Comparison of ENCODE assay signal across 13 cellular contexts in the genomic region with DNA sequence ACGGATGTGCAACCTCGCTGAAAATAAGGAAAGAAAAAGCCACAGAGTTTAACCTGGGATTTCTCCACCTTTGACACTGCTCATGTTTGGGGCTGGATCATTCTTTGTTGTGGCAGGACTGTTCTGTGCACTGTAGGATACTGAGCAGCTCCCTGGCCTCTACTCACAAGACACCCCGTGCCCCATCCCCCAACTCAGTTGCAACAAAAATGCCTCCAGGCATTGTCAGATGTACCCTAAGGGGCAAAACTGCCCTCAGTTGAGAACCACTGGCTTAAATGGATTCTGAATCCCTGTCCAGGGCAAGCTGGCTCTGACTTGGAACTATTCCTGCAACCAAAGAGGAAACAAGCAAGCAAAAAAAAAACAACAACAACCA. TPM values are rescaled to one million over a fixed set of nuclear protein-coding genes. Genes with fewer than 3 reads are reported as not detected.
DNase-seq lines count a peak whose midpoint lies in the region; ATAC-seq, FAIRE-seq and TF ChIP-seq lines count a peak whose summit lies in the region.
"Had no signal": no experiment of that assay in that cellular context is flagged by ENCODE, and none has a peak within 500 bp of the region (broad histone marks: within the 10 kb centered on the region; RNA-seq: fewer than 3 reads in every experiment).

No MANE protein-coding gene starts in this region.

- peaks cover 55% of the 10 kb centered on the region for H4K20me1 ChIP-seq in astrocyte (ENCODE audit: insufficient read depth, low read length)

- peak overlapping the region in 1 of 3 donors; percentile 2 for H3K4me3 ChIP-seq in breast epithelium
- H3K4me3 ChIP-seq in astrocyte (ENCODE audit: insufficient read depth, low read depth, low read length) = no peak overlapping the region
- no peak overlapping the region for H3K4me3 ChIP-seq in pancreas

- intact Hi-C loops in MCF 10A (cut with micrococcal nuclease) = no loop called here
- intact Hi-C loops in breast epithelium (cut with DNase I; ENCODE audit: low total_unique reads) = no loop called here
- intact Hi-C loops in pancreas (cut with DNase I) = no loop called here

- H2AFZ ChIP-seq in astrocyte (ENCODE audit: low read depth, low read length) = no peak overlapping the region

- H3K27ac ChIP-seq in breast epithelium (no peak overlapping the region), astrocyte (ENCODE audit: low read depth, low read length) (no peak overlapping the region), pancreas (no peak overlapping the region)
- H3K27ac ChIP-seq: tibial artery had no signal

- no peak for TF ChIP-seq POLR2A in breast epithelium (IDR thresholded peaks at IDR 0.05)

- DNase-seq in MCF 10A (ENCODE audit: unreplicated experiment) (no peak), breast epithelium (ENCODE audit: low spot score in 2 of 2) (no peak), astrocyte (ENCODE audit: low read depth) (no peak), memory B cell (ENCODE audit: low spot score in 2 of 2) (no peak), type B pancreatic cell (ENCODE audit: extremely low spot score, unreplicated experiment) (no peak), islet precursor cell (no peak), pancreas (no peak)
- DNase-seq: activated naive CD8-positive, alpha-beta T cell treated with anti-CD3 and anti-CD28 coated beads, Interleukin-2, amount 10 ng/mL, durations not matched to agents 7 days and 5 days; left ventricle myocardium superior; NCI-H1092; NCI-H524 treated with DMSO at 0.1 percent for 48 hours; tibial artery had no signal

- peak overlapping the region; percentile 100 for H3K4me2 ChIP-seq in astrocyte (ENCODE audit: low read length)

- peaks cover 63% of the 10 kb centered on the region for H3K79me2 ChIP-seq in astrocyte (ENCODE audit: insufficient read depth, low read length)

- H3K27me3 ChIP-seq in breast epithelium (no peaks in the 10 kb centered on the region), astrocyte (ENCODE audit: insufficient read depth, low read length) (no peaks in the 10 kb centered on the region), pancreas (no peaks in the 10 kb centered on the region)
- H3K27me3 ChIP-seq: tibial artery had no signal

- no peak overlapping the region for H3K27ac Mint-ChIP-seq in MCF 10A (ENCODE audit: low read depth, unreplicated experiment)
- H3K27ac Mint-ChIP-seq in astrocyte (ENCODE audit: unreplicated experiment) = no peak overlapping the region
- peak overlapping the region; percentile 11 for H3K27ac Mint-ChIP-seq in memory B cell
- peak overlapping the region; percentile 94 for H3K27ac Mint-ChIP-seq in type B pancreatic cell
- H3K27ac Mint-ChIP-seq: activated naive CD8-positive, alpha-beta T cell treated with anti-CD3 and anti-CD28 coated beads, Interleukin-2, amount 10 ng/mL, durations not matched to agents 7 days and 5 days had no signal

- 93 to 94% methylated on average over 3 of the region's 3 CpGs for WGBS in pancreas, 2 donors

- peaks cover 6 to 14% of the 10 kb centered on the region in 2 donors for H3K4me1 ChIP-seq in breast epithelium
- peaks cover 16% of the 10 kb centered on the region for H3K4me1 ChIP-seq in astrocyte (ENCODE audit: insufficient read depth, low read length)
- H3K4me1 ChIP-seq in pancreas = peaks cover 6 to 16% (median 7%) of the 10 kb centered on the region in 3 donors

- no peak overlapping the region for H3K9ac ChIP-seq in astrocyte (ENCODE audit: low read length)

- CTCF ChIA-PET in MCF 10A (lab: Yijun Ruan, JAX) = interaction anchor here (0.6 to 4.6 kb wide), 9 partner anchors 10 to 586 kb away, joined by 3 to 23 read pairs (median 4); no protein-coding TSS in a partner anchor

- H3K27me3 Mint-ChIP-seq in MCF 10A (ENCODE audit: insufficient read depth, unreplicated experiment) (no peaks in the 10 kb centered on the region), astrocyte (ENCODE audit: low read depth, unreplicated experiment) (peaks cover 2% of the 10 kb centered on the region), memory B cell (no peaks in the 10 kb centered on the region), type B pancreatic cell (peaks cover 17% of the 10 kb centered on the region)

- H3K9me3 Mint-ChIP-seq in MCF 10A (ENCODE audit: unreplicated experiment) (no peaks in the 10 kb centered on the region), astrocyte (ENCODE audit: unreplicated experiment) (no peaks in the 10 kb centered on the region), memory B cell (no peaks in the 10 kb centered on the region), type B pancreatic cell (no peaks in the 10 kb centered on the region)
- H3K9me3 Mint-ChIP-seq: activated naive CD8-positive, alpha-beta T cell treated with anti-CD3 and anti-CD28 coated beads, Interleukin-2, amount 10 ng/mL, durations not matched to agents 7 days and 5 days had no signal

- no peaks in the 10 kb centered on the region for H3K9me3 ChIP-seq in breast epithelium
- H3K9me3 ChIP-seq in astrocyte (ENCODE audit: insufficient read depth, low read depth, low read length) = no peaks in the 10 kb centered on the region
- H3K9me3 ChIP-seq in pancreas = no peaks in the 10 kb centered on the region
- H3K9me3 ChIP-seq: tibial artery had no signal

- H3K36me3 ChIP-seq in breast epithelium (no peaks in the 10 kb centered on the region), astrocyte (ENCODE audit: insufficient read depth, low read length) (no peaks in the 10 kb centered on the region), pancreas (no peaks in the 10 kb centered on the region)
- H3K36me3 ChIP-seq: tibial artery had no signal

- POLR2A ChIA-PET in MCF 10A (lab: Yijun Ruan, JAX) = interaction anchor here (0.7 to 1.7 kb wide), 4 partner anchors 10 to 306 kb away, joined by 3 to 10 read pairs (median 5); partner anchors contain the start of gene TCHP

- H3K4me1 Mint-ChIP-seq in MCF 10A (ENCODE audit: insufficient read depth, unreplicated experiment) (peaks cover 39% of the 10 kb centered on the region), astrocyte (ENCODE audit: low read depth, unreplicated experiment) (peaks cover 12% of the 10 kb centered on the region), memory B cell (peaks cover 41% of the 10 kb centered on the region), type B pancreatic cell (ENCODE audit: unreplicated experiment) (peaks cover 50% of the 10 kb centered on the region)

- TF ChIP-seq CTCF in MCF 10A (IDR thresholded peaks at IDR 0.05; ENCODE audit: unreplicated experiment) = no peak
- TF ChIP-seq CTCF in breast epithelium (IDR thresholded peaks at IDR 0.05) = no peak
- TF ChIP-seq CTCF in astrocyte (IDR thresholded peaks at IDR 0.05; ENCODE audit: insufficient read depth, low read depth, low read length) = no peak
- TF ChIP-seq CTCF in type B pancreatic cell (conservative IDR thresholded peaks at IDR 0.05) = no peak
- no peak for TF ChIP-seq CTCF in pancreas (IDR thresholded peaks at IDR 0.05)

- ATAC-seq in memory B cell (ENCODE audit: low read depth) (no peak), GM19395 (IDR thresholded peaks at IDR 0.05; ENCODE audit: unreplicated experiment) (no peak), pancreas (no peak)
- ATAC-seq: left ventricle myocardium superior had no signal

- H3K4me3 Mint-ChIP-seq in MCF 10A (ENCODE audit: unreplicated experiment) (peak overlapping the region; percentile 96), astrocyte (ENCODE audit: unreplicated experiment) (peak overlapping the region; percentile 10), memory B cell (no peak overlapping the region), type B pancreatic cell (peak overlapping the region; percentile 98)

- no TSS peak for BruUV-seq in MCF 10A (replicated peaks; lab: Mats Ljungman, UMichigan)

- FAIRE-seq in astrocyte (lab: Jason Lieb, UNC) (no peak), pancreas (lab: Jason Lieb, UNC) (no peak)

- H3K36me3 Mint-ChIP-seq in MCF 10A (ENCODE audit: insufficient read depth, unreplicated experiment) = no peaks in the 10 kb centered on the region
- no peaks in the 10 kb centered on the region for H3K36me3 Mint-ChIP-seq in astrocyte (ENCODE audit: low read depth, unreplicated experiment)
- H3K36me3 Mint-ChIP-seq in memory B cell = peaks cover 3% of the 10 kb centered on the region
- no peaks in the 10 kb centered on the region for H3K36me3 Mint-ChIP-seq in type B pancreatic cell
- H3K36me3 Mint-ChIP-seq: activated naive CD8-positive, alpha-beta T cell treated with anti-CD3 and anti-CD28 coated beads, Interleukin-2, amount 10 ng/mL, durations not matched to agents 7 days and 5 days had no signal

RNA-seq across cellular contexts. Expression of gene GLTP, which starts 2.1 kb away (rescaled TPM):
- total RNA-seq in MCF 10A (2022) = 37.2 and 53.3 TPM in 2 replicates
- 10 to 100 TPM; 38.2 to 53.1 (median 40.1) TPM for total RNA-seq in breast epithelium
- 23.5 and 27.1 TPM in 2 replicates for total RNA-seq in astrocyte
- total RNA-seq in type B pancreatic cell (ENCODE audit: low replicate concordance) = 48.7 and 118 TPM in 2 replicates
- 10 to 100 TPM; 14.7 to 24.9 (median 19.3) TPM for total RNA-seq in pancreas
- 10 to 100 TPM; 16.2 TPM for polyA plus RNA-seq in pancreas

RNA-seq across cellular contexts. Expression of gene TCHP, which starts 21.8 kb away (rescaled TPM):
- total RNA-seq in MCF 10A (2022) (26.4 and 36.3 TPM in 2 replicates), breast epithelium (10 to 100 TPM; 10.2 to 20.0 (median 18.6) TPM), astrocyte (6.8 and 8.6 TPM in 2 replicates), type B pancreatic cell (ENCODE audit: low replicate concordance) (21.6 TPM in 2 replicates), pancreas (10 to 100 TPM in 3 of 6 donors, 1 to 10 TPM in 3; 8.4 to 11.9 (median 10.2) TPM)
- 10 to 100 TPM; 10.8 to 20.9 TPM for polyA plus RNA-seq in pancreas

RNA-seq across cellular contexts. Expression of gene TRPV4, which starts 45.0 kb away (rescaled TPM):
- total RNA-seq in MCF 10A (2022) (0.09 and 0.15 TPM in 2 replicates), breast epithelium (1 to 10 TPM in 2 of 3 donors, under 1 TPM in 1; 0.64 to 6.4 (median 2.0) TPM), astrocyte (0.75 and 0.84 TPM in 2 replicates), type B pancreatic cell (ENCODE audit: low replicate concordance) (2.1 and 3.1 TPM in 2 replicates), pancreas (1 to 10 TPM; 1.9 to 4.8 (median 3.6) TPM)
- polyA plus RNA-seq in pancreas = 1 to 10 TPM; 3.9 to 4.9 TPM
- total RNA-seq: activated naive CD8-positive, alpha-beta T cell treated with anti-CD3 and anti-CD28 coated beads, Interleukin-2, amount 10 ng/mL, durations not matched to agents 7 days and 5 days had no signal

Comparison
In these comparisons a context has a peak if more than half of its experiments do, and no peak if none do; other contexts are left out.
1. H3K27ac Mint-ChIP-seq: peak in memory B cell (single experiment) and type B pancreatic cell (single experiment); none in MCF 10A (single experiment) and astrocyte (single experiment).